In genomic region chr1:115669002-115669673, GRCh38 we compare ENCODE assay signal across 11 cellular contexts.
A peak's percentile ranks its signal among the peaks of the same experiment; 100 is the strongest.
DNase-seq lines count a peak whose midpoint lies in the region; ATAC-seq and TF ChIP-seq lines count a peak whose summit lies in the region.
"Had no signal": no experiment of that assay in that cellular context is flagged by ENCODE, and none has a peak within 500 bp of the region (broad histone marks: within the 10 kb centered on the region; RNA-seq: fewer than 3 reads in every experiment).

No MANE protein-coding gene starts in this region.

- H3K79me2 ChIP-seq in Loucy (ENCODE audit: insufficient read depth, low read length) = peaks cover 86% of the 10 kb centered on the region

- TF ChIP-seq CTCF in Loucy (conservative IDR thresholded peaks at IDR 0.05; ENCODE audit: low read length) = no peak

- no peak overlapping the region for H2AFZ ChIP-seq in Loucy (ENCODE audit: low read length)

- no peaks in the 10 kb centered on the region for H3F3A ChIP-seq in Loucy (ENCODE audit: low read depth)

- no peaks in the 10 kb centered on the region for H3K9me3 ChIP-seq in Loucy (ENCODE audit: insufficient read depth, low read depth, low read length)
- H3K9me3 ChIP-seq: left lung, stomach had no signal

- H3K27me3 ChIP-seq in Loucy (ENCODE audit: insufficient read depth, low read length, poor library complexity, severe bottlenecking) = no peaks in the 10 kb centered on the region
- H3K27me3 ChIP-seq: left lung, stomach had no signal

- no peaks in the 10 kb centered on the region for H4K20me1 ChIP-seq in Loucy (ENCODE audit: insufficient read depth, low read length, poor library complexity, severe bottlenecking)

- peak; percentile 93 for DNase-seq in ELR (ENCODE audit: low read depth)
- peak; percentile 77 for DNase-seq in amniotic epithelial cell (ENCODE audit: low read depth)
- peak; percentile 57 for DNase-seq in kidney tubule cell (ENCODE audit: low spot score)
- DNase-seq in stimulated activated naive CD8-positive, alpha-beta T cell treated with anti-CD3 and anti-CD28 coated beads, Interleukin-15, Interleukin-2, amounts not matched to agents 100 U/mL and 50 U/mL, for 24 hours = no peak
- no peak for DNase-seq in DMS 273 treated with DMSO at 0.1 percent for 48 hours (lab: John Stamatoyannopoulos, UW)
- DNase-seq: left lung, small intestine, stomach had no signal

- H3K4me2 ChIP-seq in Loucy (ENCODE audit: low read depth, low read length, poor library complexity, severe bottlenecking) = peak overlapping the region; percentile 80

- peaks cover 67% of the 10 kb centered on the region for H3K4me1 ChIP-seq in Loucy (ENCODE audit: insufficient read depth, low read length, poor library complexity, severe bottlenecking)
- H3K4me1 ChIP-seq: left lung had no signal

- peak overlapping the region; percentile 31 for H3K4me3 ChIP-seq in Loucy (ENCODE audit: low read length, poor library complexity, severe bottlenecking)
- H3K4me3 ChIP-seq: left lung, stomach had no signal

- peak overlapping the region; percentile 26 for H3K9ac ChIP-seq in Loucy (ENCODE audit: low read depth, low read length, poor library complexity, severe bottlenecking)

- no peak for ATAC-seq in stimulated activated naive CD8-positive, alpha-beta T cell treated with anti-CD3 and anti-CD28 coated beads, Interleukin-15, Interleukin-2, amounts not matched to agents 100 U/mL and 50 U/mL, for 24 hours
- no peak for ATAC-seq in HG03571 (IDR thresholded peaks at IDR 0.05; ENCODE audit: unreplicated experiment)
- ATAC-seq in GM18511 (IDR thresholded peaks at IDR 0.05; ENCODE audit: unreplicated experiment) = no peak
- ATAC-seq: left lung had no signal

- H3K36me3 ChIP-seq in Loucy (ENCODE audit: insufficient read depth, low read length) = peaks cover 45% of the 10 kb centered on the region

- H3K9me2 ChIP-seq in Loucy (replicated peaks; ENCODE audit: low read depth, low read length) = no peaks in the 10 kb centered on the region

Comparison
In these comparisons a context has a peak if more than half of its experiments do, and no peak if none do; other contexts are left out.
1. DNase-seq: peak in ELR (single experiment), amniotic epithelial cell (single experiment) and kidney tubule cell (single experiment); none in stimulated activated naive CD8-positive, alpha-beta T cell treated with anti-CD3 and anti-CD28 coated beads, Interleukin-15, Interleukin-2, amounts not matched to agents 100 U/mL and 50 U/mL, for 24 hours (single experiment) and DMS 273 treated with DMSO at 0.1 percent for 48 hours (single experiment).